In the genomic region with DNA sequence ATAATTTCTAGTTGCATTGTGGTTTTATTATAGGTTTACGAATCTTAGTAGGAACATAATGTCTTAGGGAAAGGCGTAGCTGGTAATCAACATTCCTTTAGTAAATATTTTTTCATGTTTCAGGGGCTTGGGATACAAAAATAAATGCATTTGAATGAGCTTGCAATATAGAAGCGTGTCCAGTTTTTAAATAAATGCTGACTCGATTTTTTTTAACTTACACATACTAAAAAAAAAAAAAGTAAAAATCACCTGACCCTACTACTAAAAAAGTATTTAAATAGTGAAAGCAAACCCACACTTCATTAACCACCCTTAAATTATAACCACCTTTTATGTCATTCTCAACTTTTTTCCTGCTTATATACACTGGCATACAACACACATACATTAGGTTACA, we compare ENCODE assay signal across 2 cellular contexts.
TF ChIP-seq lines count a peak whose summit lies in the region.

No MANE protein-coding gene starts in this region.

TF ChIP-seq in HepG2, 621 proteins besides CTCF, POLR2A, EP300 and RAD21:
- TF ChIP-seq, protein P1, sequence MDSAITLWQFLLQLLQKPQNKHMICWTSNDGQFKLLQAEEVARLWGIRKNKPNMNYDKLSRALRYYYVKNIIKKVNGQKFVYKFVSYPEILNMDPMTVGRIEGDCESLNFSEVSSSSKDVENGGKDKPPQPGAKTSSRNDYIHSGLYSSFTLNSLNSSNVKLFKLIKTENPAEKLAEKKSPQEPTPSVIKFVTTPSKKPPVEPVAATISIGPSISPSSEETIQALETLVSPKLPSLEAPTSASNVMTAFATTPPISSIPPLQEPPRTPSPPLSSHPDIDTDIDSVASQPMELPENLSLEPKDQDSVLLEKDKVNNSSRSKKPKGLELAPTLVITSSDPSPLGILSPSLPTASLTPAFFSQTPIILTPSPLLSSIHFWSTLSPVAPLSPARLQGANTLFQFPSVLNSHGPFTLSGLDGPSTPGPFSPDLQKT (CRISPR knock-in tag; IDR thresholded peaks at IDR 0.05; ENCODE audit: borderline replicate concordance) = no peak
- TF ChIP-seq MAFK (conservative IDR thresholded peaks at IDR 0.05 in 1 of 2, IDR thresholded peaks at IDR 0.05 in 1 of 2; ENCODE audit: low read length in 2 of 2) = peak; percentile 49 to 88; a peak in 3 of 4 replicates
- TF ChIP-seq MAFF (IDR thresholded peaks at IDR 0.05; ENCODE audit: low read depth, low read length) = peak; percentile 83
TF ChIP-seq in HepG2: peak in this region for 2.

TF ChIP-seq in K562, 482 proteins besides CTCF, POLR2A, EP300 and RAD21 (continues in another document):
- TF ChIP-seq CBX5 (IDR thresholded peaks at IDR 0.05; ENCODE audit: borderline replicate concordance, low read depth) (no peak), ESRRB (CRISPR knock-in tag; IDR thresholded peaks at IDR 0.05; ENCODE audit: borderline replicate concordance) (no peak), BACH1 (tag; IDR thresholded peaks at IDR 0.05) (no peak), PHF20 (IDR thresholded peaks at IDR 0.05; ENCODE audit: partially characterized antibody) (no peak), BMI1 (IDR thresholded peaks at IDR 0.05; ENCODE audit: low read length) (no peak), OTX1 (CRISPR knock-in tag; IDR thresholded peaks at IDR 0.05) (no peak), TSC22D4 (tag; IDR thresholded peaks at IDR 0.05) (no peak), U2AF1 (optimal IDR thresholded peaks at IDR 0.05; ENCODE audit: low read depth, low read length) (no peak), SPI1 (IDR thresholded peaks at IDR 0.05; ENCODE audit: borderline replicate concordance, low read depth, low read length) (no peak), ARNT (IDR thresholded peaks at IDR 0.05) (no peak), NONO (IDR thresholded peaks at IDR 0.05; ENCODE audit: low read depth in 2 of 2, low read length in 1 of 2) (no peak), MAFF (IDR thresholded peaks at IDR 0.05; ENCODE audit: low read length) (peak; percentile 60; the same call in 1 of the 2 replicates), GTF2A2 (tag; IDR thresholded peaks at IDR 0.05) (no peak), MAFG (tag; conservative IDR thresholded peaks at IDR 0.05) (peak; percentile 63), ZNF384 (IDR thresholded peaks at IDR 0.05; ENCODE audit: low read depth, low read length) (no peak), ZNF24 (IDR thresholded peaks at IDR 0.05) (no peak), MAFK (IDR thresholded peaks at IDR 0.05; ENCODE audit: low read length) (peak; percentile 58; the same call in 1 of the 2 replicates), BCOR (IDR thresholded peaks at IDR 0.05) (no peak), SIX5 (IDR thresholded peaks at IDR 0.05; ENCODE audit: borderline replicate concordance in 1 of 2, insufficient read depth in 1 of 2, low read depth in 1 of 2, low read length in 2 of 2) (no peak), ZKSCAN8 (CRISPR knock-in tag; IDR thresholded peaks at IDR 0.05) (no peak), CBX2 (IDR thresholded peaks at IDR 0.05; ENCODE audit: insufficient read depth, low read length, poor library complexity, severe bottlenecking) (no peak), C11orf30 (IDR thresholded peaks at IDR 0.05; ENCODE audit: low read depth) (peak; percentile 69), ILF3 (IDR thresholded peaks at IDR 0.05; ENCODE audit: borderline replicate concordance) (no peak), ZNF316 (IDR thresholded peaks at IDR 0.05) (peak; percentile 91), MCM5 (IDR thresholded peaks at IDR 0.05; ENCODE audit: low read depth) (no peak), SP2 (IDR thresholded peaks at IDR 0.05; ENCODE audit: extremely low read depth, low read depth, low read length, poor library complexity, severe bottlenecking) (no peak), BRD4 (IDR thresholded peaks at IDR 0.05) (no peak)
- TF ChIP-seq, protein P2, sequence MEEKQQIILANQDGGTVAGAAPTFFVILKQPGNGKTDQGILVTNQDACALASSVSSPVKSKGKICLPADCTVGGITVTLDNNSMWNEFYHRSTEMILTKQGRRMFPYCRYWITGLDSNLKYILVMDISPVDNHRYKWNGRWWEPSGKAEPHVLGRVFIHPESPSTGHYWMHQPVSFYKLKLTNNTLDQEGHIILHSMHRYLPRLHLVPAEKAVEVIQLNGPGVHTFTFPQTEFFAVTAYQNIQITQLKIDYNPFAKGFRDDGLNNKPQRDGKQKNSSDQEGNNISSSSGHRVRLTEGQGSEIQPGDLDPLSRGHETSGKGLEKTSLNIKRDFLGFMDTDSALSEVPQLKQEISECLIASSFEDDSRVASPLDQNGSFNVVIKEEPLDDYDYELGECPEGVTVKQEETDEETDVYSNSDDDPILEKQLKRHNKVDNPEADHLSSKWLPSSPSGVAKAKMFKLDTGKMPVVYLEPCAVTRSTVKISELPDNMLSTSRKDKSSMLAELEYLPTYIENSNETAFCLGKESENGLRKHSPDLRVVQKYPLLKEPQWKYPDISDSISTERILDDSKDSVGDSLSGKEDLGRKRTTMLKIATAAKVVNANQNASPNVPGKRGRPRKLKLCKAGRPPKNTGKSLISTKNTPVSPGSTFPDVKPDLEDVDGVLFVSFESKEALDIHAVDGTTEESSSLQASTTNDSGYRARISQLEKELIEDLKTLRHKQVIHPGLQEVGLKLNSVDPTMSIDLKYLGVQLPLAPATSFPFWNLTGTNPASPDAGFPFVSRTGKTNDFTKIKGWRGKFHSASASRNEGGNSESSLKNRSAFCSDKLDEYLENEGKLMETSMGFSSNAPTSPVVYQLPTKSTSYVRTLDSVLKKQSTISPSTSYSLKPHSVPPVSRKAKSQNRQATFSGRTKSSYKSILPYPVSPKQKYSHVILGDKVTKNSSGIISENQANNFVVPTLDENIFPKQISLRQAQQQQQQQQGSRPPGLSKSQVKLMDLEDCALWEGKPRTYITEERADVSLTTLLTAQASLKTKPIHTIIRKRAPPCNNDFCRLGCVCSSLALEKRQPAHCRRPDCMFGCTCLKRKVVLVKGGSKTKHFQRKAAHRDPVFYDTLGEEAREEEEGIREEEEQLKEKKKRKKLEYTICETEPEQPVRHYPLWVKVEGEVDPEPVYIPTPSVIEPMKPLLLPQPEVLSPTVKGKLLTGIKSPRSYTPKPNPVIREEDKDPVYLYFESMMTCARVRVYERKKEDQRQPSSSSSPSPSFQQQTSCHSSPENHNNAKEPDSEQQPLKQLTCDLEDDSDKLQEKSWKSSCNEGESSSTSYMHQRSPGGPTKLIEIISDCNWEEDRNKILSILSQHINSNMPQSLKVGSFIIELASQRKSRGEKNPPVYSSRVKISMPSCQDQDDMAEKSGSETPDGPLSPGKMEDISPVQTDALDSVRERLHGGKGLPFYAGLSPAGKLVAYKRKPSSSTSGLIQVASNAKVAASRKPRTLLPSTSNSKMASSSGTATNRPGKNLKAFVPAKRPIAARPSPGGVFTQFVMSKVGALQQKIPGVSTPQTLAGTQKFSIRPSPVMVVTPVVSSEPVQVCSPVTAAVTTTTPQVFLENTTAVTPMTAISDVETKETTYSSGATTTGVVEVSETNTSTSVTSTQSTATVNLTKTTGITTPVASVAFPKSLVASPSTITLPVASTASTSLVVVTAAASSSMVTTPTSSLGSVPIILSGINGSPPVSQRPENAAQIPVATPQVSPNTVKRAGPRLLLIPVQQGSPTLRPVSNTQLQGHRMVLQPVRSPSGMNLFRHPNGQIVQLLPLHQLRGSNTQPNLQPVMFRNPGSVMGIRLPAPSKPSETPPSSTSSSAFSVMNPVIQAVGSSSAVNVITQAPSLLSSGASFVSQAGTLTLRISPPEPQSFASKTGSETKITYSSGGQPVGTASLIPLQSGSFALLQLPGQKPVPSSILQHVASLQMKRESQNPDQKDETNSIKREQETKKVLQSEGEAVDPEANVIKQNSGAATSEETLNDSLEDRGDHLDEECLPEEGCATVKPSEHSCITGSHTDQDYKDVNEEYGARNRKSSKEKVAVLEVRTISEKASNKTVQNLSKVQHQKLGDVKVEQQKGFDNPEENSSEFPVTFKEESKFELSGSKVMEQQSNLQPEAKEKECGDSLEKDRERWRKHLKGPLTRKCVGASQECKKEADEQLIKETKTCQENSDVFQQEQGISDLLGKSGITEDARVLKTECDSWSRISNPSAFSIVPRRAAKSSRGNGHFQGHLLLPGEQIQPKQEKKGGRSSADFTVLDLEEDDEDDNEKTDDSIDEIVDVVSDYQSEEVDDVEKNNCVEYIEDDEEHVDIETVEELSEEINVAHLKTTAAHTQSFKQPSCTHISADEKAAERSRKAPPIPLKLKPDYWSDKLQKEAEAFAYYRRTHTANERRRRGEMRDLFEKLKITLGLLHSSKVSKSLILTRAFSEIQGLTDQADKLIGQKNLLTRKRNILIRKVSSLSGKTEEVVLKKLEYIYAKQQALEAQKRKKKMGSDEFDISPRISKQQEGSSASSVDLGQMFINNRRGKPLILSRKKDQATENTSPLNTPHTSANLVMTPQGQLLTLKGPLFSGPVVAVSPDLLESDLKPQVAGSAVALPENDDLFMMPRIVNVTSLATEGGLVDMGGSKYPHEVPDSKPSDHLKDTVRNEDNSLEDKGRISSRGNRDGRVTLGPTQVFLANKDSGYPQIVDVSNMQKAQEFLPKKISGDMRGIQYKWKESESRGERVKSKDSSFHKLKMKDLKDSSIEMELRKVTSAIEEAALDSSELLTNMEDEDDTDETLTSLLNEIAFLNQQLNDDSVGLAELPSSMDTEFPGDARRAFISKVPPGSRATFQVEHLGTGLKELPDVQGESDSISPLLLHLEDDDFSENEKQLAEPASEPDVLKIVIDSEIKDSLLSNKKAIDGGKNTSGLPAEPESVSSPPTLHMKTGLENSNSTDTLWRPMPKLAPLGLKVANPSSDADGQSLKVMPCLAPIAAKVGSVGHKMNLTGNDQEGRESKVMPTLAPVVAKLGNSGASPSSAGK (IDR thresholded peaks at IDR 0.05) = no peak
- TF ChIP-seq, protein P3, sequence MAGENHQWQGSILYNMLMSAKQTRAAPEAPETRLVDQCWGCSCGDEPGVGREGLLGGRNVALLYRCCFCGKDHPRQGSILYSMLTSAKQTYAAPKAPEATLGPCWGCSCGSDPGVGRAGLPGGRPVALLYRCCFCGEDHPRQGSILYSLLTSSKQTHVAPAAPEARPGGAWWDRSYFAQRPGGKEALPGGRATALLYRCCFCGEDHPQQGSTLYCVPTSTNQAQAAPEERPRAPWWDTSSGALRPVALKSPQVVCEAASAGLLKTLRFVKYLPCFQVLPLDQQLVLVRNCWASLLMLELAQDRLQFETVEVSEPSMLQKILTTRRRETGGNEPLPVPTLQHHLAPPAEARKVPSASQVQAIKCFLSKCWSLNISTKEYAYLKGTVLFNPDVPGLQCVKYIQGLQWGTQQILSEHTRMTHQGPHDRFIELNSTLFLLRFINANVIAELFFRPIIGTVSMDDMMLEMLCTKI (IDR thresholded peaks at IDR 0.05; ENCODE audit: partially characterized antibody) = no peak
- TF ChIP-seq, protein P4, sequence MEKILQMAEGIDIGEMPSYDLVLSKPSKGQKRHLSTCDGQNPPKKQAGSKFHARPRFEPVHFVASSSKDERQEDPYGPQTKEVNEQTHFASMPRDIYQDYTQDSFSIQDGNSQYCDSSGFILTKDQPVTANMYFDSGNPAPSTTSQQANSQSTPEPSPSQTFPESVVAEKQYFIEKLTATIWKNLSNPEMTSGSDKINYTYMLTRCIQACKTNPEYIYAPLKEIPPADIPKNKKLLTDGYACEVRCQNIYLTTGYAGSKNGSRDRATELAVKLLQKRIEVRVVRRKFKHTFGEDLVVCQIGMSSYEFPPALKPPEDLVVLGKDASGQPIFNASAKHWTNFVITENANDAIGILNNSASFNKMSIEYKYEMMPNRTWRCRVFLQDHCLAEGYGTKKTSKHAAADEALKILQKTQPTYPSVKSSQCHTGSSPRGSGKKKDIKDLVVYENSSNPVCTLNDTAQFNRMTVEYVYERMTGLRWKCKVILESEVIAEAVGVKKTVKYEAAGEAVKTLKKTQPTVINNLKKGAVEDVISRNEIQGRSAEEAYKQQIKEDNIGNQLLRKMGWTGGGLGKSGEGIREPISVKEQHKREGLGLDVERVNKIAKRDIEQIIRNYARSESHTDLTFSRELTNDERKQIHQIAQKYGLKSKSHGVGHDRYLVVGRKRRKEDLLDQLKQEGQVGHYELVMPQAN (IDR thresholded peaks at IDR 0.05; ENCODE audit: borderline replicate concordance) = no peak
- TF ChIP-seq, protein P5, sequence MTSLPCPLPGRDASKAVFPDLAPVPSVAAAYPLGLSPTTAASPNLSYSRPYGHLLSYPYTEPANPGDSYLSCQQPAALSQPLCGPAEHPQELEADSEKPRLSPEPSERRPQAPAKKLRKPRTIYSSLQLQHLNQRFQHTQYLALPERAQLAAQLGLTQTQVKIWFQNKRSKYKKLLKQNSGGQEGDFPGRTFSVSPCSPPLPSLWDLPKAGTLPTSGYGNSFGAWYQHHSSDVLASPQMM (CRISPR knock-in tag; IDR thresholded peaks at IDR 0.05) = no peak
- TF ChIP-seq, protein P6, sequence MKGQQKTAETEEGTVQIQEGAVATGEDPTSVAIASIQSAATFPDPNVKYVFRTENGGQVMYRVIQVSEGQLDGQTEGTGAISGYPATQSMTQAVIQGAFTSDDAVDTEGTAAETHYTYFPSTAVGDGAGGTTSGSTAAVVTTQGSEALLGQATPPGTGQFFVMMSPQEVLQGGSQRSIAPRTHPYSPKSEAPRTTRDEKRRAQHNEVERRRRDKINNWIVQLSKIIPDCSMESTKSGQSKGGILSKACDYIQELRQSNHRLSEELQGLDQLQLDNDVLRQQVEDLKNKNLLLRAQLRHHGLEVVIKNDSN (CRISPR knock-in tag; IDR thresholded peaks at IDR 0.05) = no peak
- TF ChIP-seq, protein P7, sequence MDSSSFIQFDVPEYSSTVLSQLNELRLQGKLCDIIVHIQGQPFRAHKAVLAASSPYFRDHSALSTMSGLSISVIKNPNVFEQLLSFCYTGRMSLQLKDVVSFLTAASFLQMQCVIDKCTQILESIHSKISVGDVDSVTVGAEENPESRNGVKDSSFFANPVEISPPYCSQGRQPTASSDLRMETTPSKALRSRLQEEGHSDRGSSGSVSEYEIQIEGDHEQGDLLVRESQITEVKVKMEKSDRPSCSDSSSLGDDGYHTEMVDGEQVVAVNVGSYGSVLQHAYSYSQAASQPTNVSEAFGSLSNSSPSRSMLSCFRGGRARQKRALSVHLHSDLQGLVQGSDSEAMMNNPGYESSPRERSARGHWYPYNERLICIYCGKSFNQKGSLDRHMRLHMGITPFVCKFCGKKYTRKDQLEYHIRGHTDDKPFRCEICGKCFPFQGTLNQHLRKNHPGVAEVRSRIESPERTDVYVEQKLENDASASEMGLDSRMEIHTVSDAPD (CRISPR knock-in tag; IDR thresholded peaks at IDR 0.05) = no peak
- TF ChIP-seq, protein P8, sequence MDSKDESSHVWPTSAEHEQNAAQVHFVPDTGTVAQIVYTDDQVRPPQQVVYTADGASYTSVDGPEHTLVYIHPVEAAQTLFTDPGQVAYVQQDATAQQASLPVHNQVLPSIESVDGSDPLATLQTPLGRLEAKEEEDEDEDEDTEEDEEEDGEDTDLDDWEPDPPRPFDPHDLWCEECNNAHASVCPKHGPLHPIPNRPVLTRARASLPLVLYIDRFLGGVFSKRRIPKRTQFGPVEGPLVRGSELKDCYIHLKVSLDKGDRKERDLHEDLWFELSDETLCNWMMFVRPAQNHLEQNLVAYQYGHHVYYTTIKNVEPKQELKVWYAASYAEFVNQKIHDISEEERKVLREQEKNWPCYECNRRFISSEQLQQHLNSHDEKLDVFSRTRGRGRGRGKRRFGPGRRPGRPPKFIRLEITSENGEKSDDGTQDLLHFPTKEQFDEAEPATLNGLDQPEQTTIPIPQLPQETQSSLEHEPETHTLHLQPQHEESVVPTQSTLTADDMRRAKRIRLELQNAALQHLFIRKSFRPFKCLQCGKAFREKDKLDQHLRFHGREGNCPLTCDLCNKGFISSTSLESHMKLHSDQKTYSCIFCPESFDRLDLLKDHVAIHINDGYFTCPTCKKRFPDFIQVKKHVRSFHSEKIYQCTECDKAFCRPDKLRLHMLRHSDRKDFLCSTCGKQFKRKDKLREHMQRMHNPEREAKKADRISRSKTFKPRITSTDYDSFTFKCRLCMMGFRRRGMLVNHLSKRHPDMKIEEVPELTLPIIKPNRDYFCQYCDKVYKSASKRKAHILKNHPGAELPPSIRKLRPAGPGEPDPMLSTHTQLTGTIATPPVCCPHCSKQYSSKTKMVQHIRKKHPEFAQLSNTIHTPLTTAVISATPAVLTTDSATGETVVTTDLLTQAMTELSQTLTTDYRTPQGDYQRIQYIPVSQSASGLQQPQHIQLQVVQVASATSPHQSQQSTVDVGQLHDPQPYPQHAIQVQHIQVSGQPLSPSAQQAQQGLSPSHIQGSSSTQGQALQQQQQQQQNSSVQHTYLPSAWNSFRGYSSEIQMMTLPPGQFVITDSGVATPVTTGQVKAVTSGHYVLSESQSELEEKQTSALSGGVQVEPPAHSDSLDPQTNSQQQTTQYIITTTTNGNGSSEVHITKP (IDR thresholded peaks at IDR 0.05; ENCODE audit: partially characterized antibody) = no peak
